ENCODE assay signal across 15 cellular contexts in the genomic region with DNA sequence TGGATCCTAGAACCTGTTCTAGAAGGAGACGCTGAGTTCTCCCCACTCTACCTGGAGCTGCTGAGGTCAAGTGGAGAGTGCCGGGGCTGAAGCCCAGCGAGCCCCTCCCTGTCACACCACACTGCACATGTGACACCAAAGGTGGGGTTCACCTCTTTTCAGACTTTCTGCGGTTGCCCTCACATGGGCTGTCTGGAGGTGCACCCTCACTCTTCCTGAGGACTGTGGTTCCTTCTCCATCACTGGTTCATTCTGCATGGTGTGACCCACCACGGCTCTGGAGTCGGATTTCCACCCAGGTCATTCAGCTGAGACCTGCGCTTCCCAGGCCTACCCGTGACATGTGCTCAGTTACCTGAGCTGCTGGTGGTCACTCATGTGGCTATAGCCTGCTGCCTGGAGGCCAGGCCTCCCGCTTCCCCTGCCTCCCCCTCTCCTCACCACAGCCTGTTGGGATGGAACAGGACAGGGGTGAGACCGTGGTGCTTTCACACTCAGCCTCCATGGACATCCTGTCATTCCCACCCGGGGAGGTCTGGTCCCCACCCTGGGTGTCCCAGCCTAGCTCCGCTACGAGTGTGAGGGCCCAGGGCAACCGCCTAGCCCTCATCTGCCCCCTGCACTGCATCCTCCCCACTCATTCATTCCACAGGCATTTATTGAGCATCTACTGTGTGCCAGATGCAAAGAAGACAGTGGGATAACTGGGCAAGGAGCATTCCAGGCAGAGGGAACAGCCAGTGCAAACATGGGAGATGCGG.
"Had no signal": no experiment of that assay in that cellular context is flagged by ENCODE, and none has a peak within 500 bp of the region (broad histone marks: within the 10 kb centered on the region; RNA-seq: fewer than 3 reads in every experiment).

No MANE protein-coding gene starts in this region.

- DNase-seq: activated CD4-positive, alpha-beta T cell treated with anti-CD3 and anti-CD28 coated beads, Interleukin-2, amount 10 ng/mL, durations not matched to agents 7 days and 5 days; activated gamma-delta T cell; activated T-cell treated with anti-CD3 and anti-CD28 coated beads, Interleukin-2, amount 50 U/mL, for 72 hours; cortex of kidney; effector memory CD4-positive, alpha-beta T cell; foreskin keratinocyte; glutamatergic neuron; kidney glomerular epithelial cell; pancreas; stimulated activated CD4-positive, alpha-beta T cell treated with anti-CD3 and anti-CD28 coated beads, Interleukin-12 subunit alpha, Interleukin-12 subunit beta, amount 100 ng/mL, for 4 hours; stimulated activated CD4-positive, alpha-beta T cell treated with anti-CD3 and anti-CD28 coated beads, Interleukin-2, amount 100 ng/mL, for 24 hours; upper lobe of right lung had no signal

- H3K4me3 ChIP-seq: lung, pancreas, thoracic aorta, upper lobe of right lung had no signal

- H3K4me1 ChIP-seq: foreskin keratinocyte, pancreas had no signal

- H3K36me3 ChIP-seq: pancreas, thoracic aorta, upper lobe of right lung had no signal

- ATAC-seq: activated naive CD4-positive, alpha-beta T cell treated with anti-CD3 and anti-CD28 coated beads, Interleukin-2, amount 50 U/mL, for 72 hours; activated T-cell treated with anti-CD3 and anti-CD28 coated beads, Interleukin-2, amount 50 U/mL, for 72 hours; foreskin keratinocyte; pancreas; upper lobe of right lung had no signal

- H3K9me3 ChIP-seq: pancreas, thoracic aorta, upper lobe of right lung had no signal

- H3K27ac ChIP-seq: foreskin keratinocyte, pancreas, thoracic aorta, upper lobe of right lung had no signal
